In the genomic region with DNA sequence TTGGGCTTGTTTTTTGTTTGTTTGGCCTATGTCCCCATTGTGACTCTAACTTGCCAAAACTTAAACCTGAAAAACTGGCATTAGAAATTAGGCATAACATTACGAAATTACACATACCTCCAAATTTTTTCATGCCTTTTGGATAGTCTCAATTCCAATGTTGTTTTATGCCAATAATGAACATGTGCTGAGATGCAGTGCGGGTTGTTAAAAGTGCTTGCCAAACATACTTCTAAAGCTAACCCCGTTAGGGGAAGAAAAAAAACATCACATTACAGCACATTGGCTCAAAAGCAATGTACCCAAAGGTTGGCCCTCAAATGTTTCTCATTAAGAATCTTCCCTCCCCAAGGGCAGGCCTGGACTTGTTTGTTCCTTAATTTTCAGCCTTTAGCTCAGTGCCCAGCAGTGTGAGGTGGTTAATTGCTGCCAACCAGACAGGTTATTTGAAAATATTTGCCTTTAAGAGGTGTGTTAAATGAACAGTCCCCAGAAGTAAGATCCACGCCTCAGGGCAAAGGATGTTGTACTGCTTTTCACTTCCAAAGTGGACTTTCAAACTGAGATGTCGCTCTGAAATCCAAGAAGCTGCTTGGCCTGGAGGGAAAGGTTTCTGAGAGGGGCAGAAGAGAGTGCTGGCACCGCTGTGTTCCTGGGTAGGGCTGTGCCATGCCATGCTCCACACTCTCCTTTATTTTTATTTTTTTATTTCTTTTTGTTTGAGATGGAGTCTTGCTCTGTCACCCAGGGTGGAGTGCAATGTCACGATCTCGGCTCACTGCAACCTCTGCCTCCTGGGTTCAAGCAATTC, we compare ENCODE assay signal across 13 cellular contexts. TPM values are rescaled to one million over a fixed set of nuclear protein-coding genes. Genes with fewer than 3 reads are reported as not detected.
DNase-seq lines count a peak whose midpoint lies in the region; ATAC-seq and TF ChIP-seq lines count a peak whose summit lies in the region.
"Had no signal": no experiment of that assay in that cellular context is flagged by ENCODE, and none has a peak within 500 bp of the region (broad histone marks: within the 10 kb centered on the region; RNA-seq: fewer than 3 reads in every experiment).

No MANE protein-coding gene starts in this region.

- no peak for ATAC-seq in GM18868 (IDR thresholded peaks at IDR 0.05; ENCODE audit: unreplicated experiment)

- no peaks in the 10 kb centered on the region for H3K27me3 ChIP-seq in ascending aorta
- no peaks in the 10 kb centered on the region for H3K27me3 ChIP-seq in iPS-20b (ENCODE audit: insufficient read depth, low read length)

- no peaks in the 10 kb centered on the region for H3K27me3 Mint-ChIP-seq in type B pancreatic cell

- H3K9me3 ChIP-seq in ascending aorta (no peaks in the 10 kb centered on the region), iPS-20b (ENCODE audit: insufficient read depth, low read depth, low read length) (no peaks in the 10 kb centered on the region)

- H3K9me3 Mint-ChIP-seq in type B pancreatic cell: no peaks in the 10 kb centered on the region

- H3K4me1 Mint-ChIP-seq in type B pancreatic cell (ENCODE audit: unreplicated experiment): peaks cover 28% of the 10 kb centered on the region

- no peak for TF ChIP-seq CTCF in ascending aorta (IDR thresholded peaks at IDR 0.05)
- no peak for TF ChIP-seq CTCF in type B pancreatic cell (conservative IDR thresholded peaks at IDR 0.05)

- peak overlapping the region; percentile 55 for H3K4me3 Mint-ChIP-seq in type B pancreatic cell

- H3K36me3 ChIP-seq in ascending aorta: no peaks in the 10 kb centered on the region
- H3K36me3 ChIP-seq in iPS-20b (ENCODE audit: insufficient read depth, low read depth, low read length): no peaks in the 10 kb centered on the region

- no peak overlapping the region for H3K27ac Mint-ChIP-seq in type B pancreatic cell

- H3K27ac ChIP-seq in ascending aorta (peak overlapping the region; percentile 83 to 90), iPS-20b (ENCODE audit: low read length) (no peak overlapping the region)

- DNase-seq in NCI-H748 (lab: John Stamatoyannopoulos, UW; ENCODE audit: unreplicated experiment) (peak; percentile 32), NCI-H748 treated with DMSO at 0.1 percent for 48 hours (lab: John Stamatoyannopoulos, UW) (no peak), ascending aorta (ENCODE audit: low spot score in 2 of 2) (no peak), type B pancreatic cell (ENCODE audit: extremely low spot score, unreplicated experiment) (no peak), COR-L47 (lab: John Stamatoyannopoulos, UW) (no peak), Ammon's horn (ENCODE audit: low spot score) (no peak)
- DNase-seq: activated gamma-delta T cell, NCI-H2029, T1000 had no signal

- H3K4me1 ChIP-seq in ascending aorta (peaks cover 14 to 39% of the 10 kb centered on the region in 2 donors), iPS-20b (ENCODE audit: insufficient read depth, low read length) (peaks cover 12% of the 10 kb centered on the region; the same call in 1 of the 2 replicates)

- H3K9ac ChIP-seq in iPS-20b (ENCODE audit: low read depth, low read length): peak overlapping the region; percentile 4; the same call in 1 of the 2 replicates

- peak overlapping the region in 1 of 2 donors; percentile 13 for H3K4me3 ChIP-seq in ascending aorta
- no peak overlapping the region for H3K4me3 ChIP-seq in iPS-20b (ENCODE audit: low read length)

- no peaks in the 10 kb centered on the region for H3K36me3 Mint-ChIP-seq in type B pancreatic cell

- intact Hi-C loops in ascending aorta (cut with DNase I): no loop called here

RNA-seq across cellular contexts. Expression of gene FBLN1, which starts 32.9 kb away (rescaled TPM):
- total RNA-seq in ascending aorta: 580 TPM
- 121 and 271 TPM in 2 replicates for total RNA-seq in type B pancreatic cell (ENCODE audit: low replicate concordance)

RNA-seq across cellular contexts. Expression of gene RIBC2, which starts 56.3 kb away (rescaled TPM):
- total RNA-seq in ascending aorta: not detected
- 5.1 and 8.8 TPM in 2 replicates for total RNA-seq in type B pancreatic cell (ENCODE audit: low replicate concordance)

RNA-seq across cellular contexts. Expression of gene SMC1B, which starts 56.4 kb away (rescaled TPM):
- total RNA-seq in ascending aorta (not detected), type B pancreatic cell (ENCODE audit: low replicate concordance) (0.07 TPM in 1 of 2 replicates, not detected in the other)
- total RNA-seq: A673, temporal lobe had no signal
